In genomic region chr7:92806496-92806895, GRCh38 we compare ENCODE assay signal across 19 cellular contexts.
"Had no signal": no experiment of that assay in that cellular context is flagged by ENCODE, and none has a peak within 500 bp of the region (broad histone marks: within the 10 kb centered on the region; RNA-seq: fewer than 3 reads in every experiment).

No MANE protein-coding gene starts in this region.

- ATAC-seq: body of pancreas; gastrocnemius medialis; heart left ventricle; left cardiac atrium; lower lobe of right lung; stimulated activated memory B cell treated with anti-CD40 and anti-IgM and Interleukin-4, amounts not matched to agents 10 μg/mL and 1 μg/mL and 100 μg/mL, for 72 hours; T-helper 17 cell had no signal

- H3K27me3 ChIP-seq: body of pancreas, gastrocnemius medialis, heart left ventricle, ovary, tibial artery, vagina had no signal

- H3K4me3 Mint-ChIP-seq: activated B cell treated with CpG ODN at 0.5 μM for 24 hours; central memory CD8-positive, alpha-beta T cell; immature natural killer cell; stimulated activated memory B cell treated with anti-CD40 and anti-IgM and Interleukin-4, amounts not matched to agents 10 μg/mL and 1 μg/mL and 100 μg/mL, for 72 hours; T-helper 17 cell had no signal

- H3K27ac ChIP-seq: body of pancreas, gastrocnemius medialis, heart left ventricle, lower lobe of right lung, ovary, tibial artery, vagina had no signal

- H3K4me3 ChIP-seq: body of pancreas, gastrocnemius medialis, heart left ventricle, lower lobe of right lung, ovary, tibial artery, vagina had no signal

- H3K27me3 Mint-ChIP-seq: activated B cell treated with CpG ODN at 0.5 μM for 24 hours; central memory CD8-positive, alpha-beta T cell; stimulated activated memory B cell treated with anti-CD40 and anti-IgM and Interleukin-4, amounts not matched to agents 10 μg/mL and 1 μg/mL and 100 μg/mL, for 72 hours; T-helper 17 cell had no signal

- DNase-seq: activated B cell treated with CpG ODN at 0.5 μM for 24 hours; activated CD4-positive, alpha-beta T cell treated with anti-CD3 and anti-CD28 coated beads for 48 hours; activated naive CD4-positive, alpha-beta T cell treated with anti-CD3 and anti-CD28 coated beads, Interleukin-2, amount 50 U/mL, for 16 hours; amniotic stem cell; body of pancreas; cortex of kidney; effector memory CD4-positive, alpha-beta T cell; gastrocnemius medialis; heart left ventricle; immature natural killer cell; left cardiac atrium; lower lobe of right lung; midbrain; ovary; T-helper 17 cell; tibial artery had no signal

- H3K36me3 Mint-ChIP-seq: immature natural killer cell had no signal

- H3K9me3 ChIP-seq: body of pancreas, gastrocnemius medialis, heart left ventricle, lower lobe of right lung, ovary, tibial artery, vagina had no signal

- H3K36me3 ChIP-seq: gastrocnemius medialis, heart left ventricle, lower lobe of right lung, ovary, tibial artery, vagina had no signal

- H3K27ac Mint-ChIP-seq: activated B cell treated with CpG ODN at 0.5 μM for 24 hours; immature natural killer cell; stimulated activated memory B cell treated with anti-CD40 and anti-IgM and Interleukin-4, amounts not matched to agents 10 μg/mL and 1 μg/mL and 100 μg/mL, for 72 hours; T-helper 17 cell had no signal

- H3K9me3 Mint-ChIP-seq: activated B cell treated with CpG ODN at 0.5 μM for 24 hours; central memory CD8-positive, alpha-beta T cell; immature natural killer cell; stimulated activated memory B cell treated with anti-CD40 and anti-IgM and Interleukin-4, amounts not matched to agents 10 μg/mL and 1 μg/mL and 100 μg/mL, for 72 hours had no signal
